In genomic region chr1:171213559-171214454, GRCh38 we compare ENCODE assay signal across 19 cellular contexts. TPM values are rescaled to one million over a fixed set of nuclear protein-coding genes. Genes with fewer than 3 reads are reported as not detected.
DNase-seq lines count a peak whose midpoint lies in the region; ATAC-seq and TF ChIP-seq lines count a peak whose summit lies in the region.
"Had no signal": no experiment of that assay in that cellular context is flagged by ENCODE, and none has a peak within 500 bp of the region (broad histone marks: within the 10 kb centered on the region; RNA-seq: fewer than 3 reads in every experiment).

No MANE protein-coding gene starts in this region.

- H3K4me3 ChIP-seq in Panc1 (ENCODE audit: low read depth in 2 of 2, low read length in 2 of 2) (no peak overlapping the region), thoracic aorta (no peak overlapping the region)
- H3K4me3 ChIP-seq: GM23248, transverse colon had no signal

- BruUV-seq in Panc1 (replicated peaks; lab: Mats Ljungman, UMichigan): no TSS peak

- H3K36me3 ChIP-seq in Panc1 (ENCODE audit: control insufficient read depth, insufficient read depth, low read length): no peaks in the 10 kb centered on the region
- H3K36me3 ChIP-seq in thoracic aorta: peaks cover 2% of the 10 kb centered on the region
- H3K36me3 ChIP-seq: transverse colon had no signal

- TF ChIP-seq CTCF in Panc1 (IDR thresholded peaks at IDR 0.05) (0 out of 2 replicates have a peak, but pooled peaks have one; percentile 5), thoracic aorta (IDR thresholded peaks at IDR 0.05) (no peak)

- H3K27ac ChIP-seq in Panc1 (ENCODE audit: low read length) (no peak overlapping the region), thoracic aorta (peak overlapping the region; percentile 15 to 30)
- H3K27ac ChIP-seq: GM23248, HL-60, transverse colon had no signal

- DNase-seq in Right ventricle myocardium superior (no peak), Right ventricle myocardium inferior (ENCODE audit: missing footprints) (no peak), Panc1 (ENCODE audit: low read depth, low spot score) (no peak), iPS-NIHi7 (ENCODE audit: extremely low spot score) (peak; percentile 12), thoracic aorta (ENCODE audit: low spot score) (no peak), NCI-H1092 treated with DMSO at 0.1 percent for 48 hours (lab: John Stamatoyannopoulos, UW) (no peak)
- DNase-seq in stimulated activated naive CD8-positive, alpha-beta T cell treated with anti-CD3 and anti-CD28 coated beads, Interleukin-15, Interleukin-2, amounts not matched to agents 100 U/mL and 50 U/mL, for 24 hours: no peak
- DNase-seq: activated CD4-positive, alpha-beta T cell treated with anti-CD3 and anti-CD28 coated beads, Interleukin-2, amount 10 ng/mL, durations not matched to agents 24 days and 14 days; activated CD8-positive, alpha-beta memory T cell treated with anti-CD3 and anti-CD28 coated beads, Interleukin-2, amount 50 U/mL, for 4 hours; activated gamma-delta T cell; EL; GM23248; NCI-H2029 treated with DMSO at 0.1 percent for 48 hours; NCI-H526; transverse colon had no signal

- intact Hi-C loops in Right ventricle myocardium superior (cut with DNase I) (no loop called here), Right ventricle myocardium inferior (cut with DNase I) (loop anchor here (5.0 kb wide), 1 partner anchor 72 kb away; no protein-coding TSS in a partner anchor), Panc1 (cut with micrococcal nuclease; ENCODE audit: unreplicated experiment) (no loop called here)

- in situ Hi-C loops in Panc1 (cut with HindIII; ENCODE audit: low pct_unique_long_range_greater_than_20kb, low sequenced_read_pairs): no loop called here

- ATAC-seq in Right ventricle myocardium superior (ENCODE audit: poor library complexity) (peak; percentile 6), Right ventricle myocardium inferior (no peak), Panc1 (no peak), thoracic aorta (ENCODE audit: insufficient number of reproducible peaks, low FRiP score, low read depth) (no peak), HG02798 (IDR thresholded peaks at IDR 0.05; ENCODE audit: poor library complexity, unreplicated experiment) (no peak)
- no peak for ATAC-seq in stimulated activated naive CD8-positive, alpha-beta T cell treated with anti-CD3 and anti-CD28 coated beads, Interleukin-15, Interleukin-2, amounts not matched to agents 100 U/mL and 50 U/mL, for 24 hours
- ATAC-seq: stimulated activated effector memory CD8-positive, alpha-beta T cell treated with anti-CD3 and anti-CD28 coated beads, Interleukin-12 subunit alpha, Interleukin-12 subunit beta, amount 100 ng/mL, for 72 hours had no signal

- CTCF ChIA-PET in Panc1 (lab: Charles Lee): no interaction called here

- H3K4me1 ChIP-seq in Panc1 (ENCODE audit: control insufficient read depth, insufficient read depth, low read length) (no peaks in the 10 kb centered on the region), thoracic aorta (ENCODE audit: control insufficient read depth in 1 of 2, low read depth in 2 of 2) (peaks cover 10 to 30% of the 10 kb centered on the region in 2 donors)

- POLR2A ChIA-PET in Panc1 (lab: Charles Lee): no interaction called here

- H3K27me3 ChIP-seq in Panc1 (ENCODE audit: control insufficient read depth, insufficient read depth, low read length): no peaks in the 10 kb centered on the region
- no peaks in the 10 kb centered on the region for H3K27me3 ChIP-seq in thoracic aorta (replicated peaks; ENCODE audit: insufficient read depth)
- H3K27me3 ChIP-seq: transverse colon had no signal

- H3K9me3 ChIP-seq in Panc1 (ENCODE audit: control insufficient read depth, insufficient read depth, low read depth, low read length) (no peaks in the 10 kb centered on the region), thoracic aorta (no peaks in the 10 kb centered on the region)
- H3K9me3 ChIP-seq: transverse colon had no signal

RNA-seq across cellular contexts. Expression of gene FMO2, which starts 28.7 kb away (rescaled TPM):
- total RNA-seq in Right ventricle myocardium superior (59.2 TPM), Right ventricle myocardium inferior (59.4 TPM), Panc1 (2021; ENCODE audit: unreplicated experiment) (0.08 TPM), thoracic aorta (100 to 1,000 TPM; 292 to 375 TPM)
- polyA plus RNA-seq in Panc1 (2012; ENCODE audit: insufficient read length): not detected
- total RNA-seq: activated CD4-positive, alpha-beta T cell treated with anti-CD3 and anti-CD28 coated beads, Interleukin-2, amount 10 ng/mL, durations not matched to agents 24 days and 14 days; GM23248; mononuclear cell had no signal
- polyA plus RNA-seq: GM23248 had no signal

RNA-seq across cellular contexts. Expression of gene FMO1, which starts 34.5 kb away (rescaled TPM):
- total RNA-seq in Right ventricle myocardium superior: 0.54 TPM
- total RNA-seq in Right ventricle myocardium inferior: 0.35 TPM
- total RNA-seq in Panc1 (2021; ENCODE audit: unreplicated experiment): not detected
- polyA plus RNA-seq in Panc1 (2012; ENCODE audit: insufficient read length): not detected
- total RNA-seq in thoracic aorta: not detected
- total RNA-seq: activated CD4-positive, alpha-beta T cell treated with anti-CD3 and anti-CD28 coated beads, Interleukin-2, amount 10 ng/mL, durations not matched to agents 24 days and 14 days; GM23248; mononuclear cell; transverse colon had no signal
- polyA plus RNA-seq: GM23248 had no signal

Comparison
In these comparisons a context has a peak if more than half of its experiments do, and no peak if none do; other contexts are left out.
1. RNA of gene FMO2, which starts 28.7 kb away (total RNA-seq): 292 to 375 TPM in thoracic aorta, 59.4 TPM in Right ventricle myocardium inferior (single experiment) and 59.2 TPM in Right ventricle myocardium superior (single experiment); 0.08 TPM in Panc1 (single experiment); every median in the first group is over 10 times any median in the second.